ENCODE assay signal across 10 cellular contexts in genomic region chr11:119389611-119390254, GRCh38. TPM values are rescaled to one million over a fixed set of nuclear protein-coding genes. Genes with fewer than 3 reads are reported as not detected.
A peak's percentile ranks its signal among the peaks of the same experiment; 100 is the strongest.
DNase-seq lines count a peak whose midpoint lies in the region; ATAC-seq and TF ChIP-seq lines count a peak whose summit lies in the region.
"Had no signal": no experiment of that assay in that cellular context is flagged by ENCODE, and none has a peak within 500 bp of the region (broad histone marks: within the 10 kb centered on the region; RNA-seq: fewer than 3 reads in every experiment).

No MANE protein-coding gene starts in this region.

- ATAC-seq in right cardiac atrium (no peak), HG02852 (IDR thresholded peaks at IDR 0.05; ENCODE audit: unreplicated experiment) (no peak), GM21390 (IDR thresholded peaks at IDR 0.05; ENCODE audit: unreplicated experiment) (no peak), GM21447 (IDR thresholded peaks at IDR 0.05; ENCODE audit: unreplicated experiment) (no peak)

- WGBS in right cardiac atrium: 71% methylated on average over 5 of the region's 5 CpGs
- WGBS in transverse colon (ENCODE audit: low coverage in 1 of 2), 2 donors: 72 to 80% methylated on average over 3 to 5 of the region's 5 CpGs

- intact Hi-C loops in left ventricle myocardium inferior (cut with micrococcal nuclease) (no loop called here), right cardiac atrium (cut with DNase I) (loop anchor here in 2 of 4 donors (10.0 kb wide), 1 partner anchor 85 kb away; no protein-coding TSS in a partner anchor), transverse colon (cut with DNase I; ENCODE audit: low total_unique reads) (no loop called here)

- H3K27me3 ChIP-seq in left ventricle myocardium inferior (ENCODE audit: low read depth) (peaks cover 8% of the 10 kb centered on the region), right cardiac atrium (ENCODE audit: control insufficient read depth, insufficient read depth) (no peaks in the 10 kb centered on the region), brain microvascular endothelial cell (replicated peaks) (peaks cover 4% of the 10 kb centered on the region), transverse colon (no peaks in the 10 kb centered on the region)

- in situ Hi-C loops in brain microvascular endothelial cell (cut with HindIII; ENCODE audit: low pct_ligation_motif_present, low sequenced_read_pairs) (no loop called here), transverse colon (cut with MboI; ENCODE audit: low pct_ligation_motif_present in 1 of 4, low pct_unique_long_range_greater_than_20kb in 1 of 4, low sequenced_read_pairs in 3 of 4) (no loop called here)

- DNase-seq in left ventricle myocardium inferior: no peak
- no peak for DNase-seq in right cardiac atrium
- no peak for DNase-seq in NB4 (ENCODE audit: low read depth)
- DNase-seq in brain microvascular endothelial cell: no peak
- DNase-seq in transverse colon: no peak
- DNase-seq: GDM1 had no signal

- H3K27ac ChIP-seq in left ventricle myocardium inferior (replicated peaks) (no peak overlapping the region), right cardiac atrium (ENCODE audit: low read length) (no peak overlapping the region), brain microvascular endothelial cell (no peak overlapping the region), transverse colon (no peak overlapping the region)

- no peak for TF ChIP-seq EP300 in transverse colon (IDR thresholded peaks at IDR 0.05; ENCODE audit: low read depth)

- peak; percentile 34 for TF ChIP-seq CTCF in left ventricle myocardium inferior (IDR thresholded peaks at IDR 0.05; ENCODE audit: borderline replicate concordance)
- TF ChIP-seq CTCF in NB4 (IDR thresholded peaks at IDR 0.05; ENCODE audit: low read depth, low read length): peak; percentile 50
- peak; percentile 71 for TF ChIP-seq CTCF in brain microvascular endothelial cell (IDR thresholded peaks at IDR 0.05; ENCODE audit: low read depth, low read length, missing control alignments)
- peak; percentile 16 to 35 (median 19) for TF ChIP-seq CTCF in transverse colon (IDR thresholded peaks at IDR 0.05)

- TF ChIP-seq POLR2A in NB4 (IDR thresholded peaks at IDR 0.05; ENCODE audit: extremely low read depth, insufficient read length) (no peak), transverse colon (IDR thresholded peaks at IDR 0.05) (no peak)

- H3K9me3 ChIP-seq in left ventricle myocardium inferior (replicated peaks): no peaks in the 10 kb centered on the region
- no peaks in the 10 kb centered on the region for H3K9me3 ChIP-seq in right cardiac atrium (ENCODE audit: control insufficient read depth, low read length)
- no peaks in the 10 kb centered on the region for H3K9me3 ChIP-seq in transverse colon

- H3K4me1 ChIP-seq in left ventricle myocardium inferior (no peaks in the 10 kb centered on the region), right cardiac atrium (ENCODE audit: control insufficient read depth, insufficient read depth, low read length) (no peaks in the 10 kb centered on the region), transverse colon (no peaks in the 10 kb centered on the region)

- H3K4me3 ChIP-seq in left ventricle myocardium inferior (no peak overlapping the region), right cardiac atrium (ENCODE audit: low read length) (no peak overlapping the region), NB4 (ENCODE audit: low read depth, low read length) (no peak overlapping the region), brain microvascular endothelial cell (ENCODE audit: low read depth, low read length) (no peak overlapping the region), transverse colon (no peak overlapping the region)

- H3K36me3 ChIP-seq in left ventricle myocardium inferior (no peaks in the 10 kb centered on the region), brain microvascular endothelial cell (replicated peaks) (no peaks in the 10 kb centered on the region), transverse colon (no peaks in the 10 kb centered on the region)

RNA-seq across cellular contexts. Expression of gene USP2, which starts 8.2 kb away (rescaled TPM):
- total RNA-seq in left ventricle myocardium inferior (135 TPM), right cardiac atrium (10 to 100 TPM; 57.3 to 98.4 (median 95.7) TPM), transverse colon (10 to 100 TPM in 3 of 4 donors, 1 to 10 TPM in 1; 9.8 to 26.6 (median 22.7) TPM)
- 57.1 TPM for polyA plus RNA-seq in right cardiac atrium

RNA-seq across cellular contexts. Expression of gene THY1, which starts 33.2 kb away (rescaled TPM):
- 0.91 TPM for total RNA-seq in left ventricle myocardium inferior
- 1 to 10 TPM in 3 of 4 donors, under 1 TPM in 1; 0.74 to 2.9 (median 1.8) TPM for total RNA-seq in right cardiac atrium
- 4.3 TPM for polyA plus RNA-seq in right cardiac atrium
- total RNA-seq in transverse colon: 10 to 100 TPM in 3 of 4 donors, 1 to 10 TPM in 1; 5.6 to 17.6 (median 12.8) TPM

RNA-seq across cellular contexts. Expression of gene MFRP, which starts 43.2 kb away (rescaled TPM):
- not detected for total RNA-seq in left ventricle myocardium inferior
- under 1 TPM in 1 of 4 donors, not detected in 3; 0.06 TPM for total RNA-seq in right cardiac atrium
- 0.02 TPM for polyA plus RNA-seq in right cardiac atrium
- under 1 TPM in 1 of 4 donors, not detected in 3; 0.32 TPM for total RNA-seq in transverse colon
- total RNA-seq: lower leg skin had no signal

RNA-seq across cellular contexts. Expression of gene C1QTNF5, which starts 49.0 kb away (rescaled TPM):
- 14.4 TPM for total RNA-seq in left ventricle myocardium inferior
- total RNA-seq in right cardiac atrium: 10 to 100 TPM; 21.4 to 31.0 (median 24.1) TPM
- polyA plus RNA-seq in right cardiac atrium: 27.1 TPM
- total RNA-seq in transverse colon: 10 to 100 TPM in 2 of 4 donors, 1 to 10 TPM in 2; 7.6 to 20.5 (median 11.4) TPM

RNA-seq across cellular contexts. Expression of gene RNF26, which starts 55.4 kb away (rescaled TPM):
- total RNA-seq in left ventricle myocardium inferior (14.0 TPM), right cardiac atrium (10 to 100 TPM; 12.7 to 19.6 (median 15.2) TPM), transverse colon (10 to 100 TPM; 10.0 to 27.3 (median 13.9) TPM)
- 9.7 TPM for polyA plus RNA-seq in right cardiac atrium

Comparison
In these comparisons a context has a peak if more than half of its experiments do, and no peak if none do; other contexts are left out.
1. CTCF ChIP-seq: peak in every context shown above with its lines; median percentile 71 in brain microvascular endothelial cell; 50 in NB4; 34 in left ventricle myocardium inferior; 19 in transverse colon.